Comparison of ENCODE assay signal across 1 cellular context in genomic region chr7:18497800-18498199, GRCh38.
TF ChIP-seq lines count a peak whose summit lies in the region.

No MANE protein-coding gene starts in this region.

TF ChIP-seq in GM23338, 12 proteins besides CTCF, POLR2A, EP300 and RAD21 (continued from another document):
- TF ChIP-seq ZNF462 (CRISPR knock-in tag; IDR thresholded peaks at IDR 0.05) (no peak), ZNF331 (CRISPR knock-in tag; IDR thresholded peaks at IDR 0.05; ENCODE audit: low read depth) (no peak), JUNB (IDR thresholded peaks at IDR 0.05; ENCODE audit: unreplicated experiment) (no peak), CREB1 (CRISPR knock-in tag; IDR thresholded peaks at IDR 0.05; ENCODE audit: low read depth) (no peak), REST (IDR thresholded peaks at IDR 0.05; ENCODE audit: unreplicated experiment) (no peak), POLR2AphosphoS5 (IDR thresholded peaks at IDR 0.05; ENCODE audit: low read depth) (no peak)
